ENCODE assay signal across 8 cellular contexts in genomic region chr17:36089888-36090836, GRCh38. TPM values are rescaled to one million over a fixed set of nuclear protein-coding genes. Genes with fewer than 3 reads are reported as not detected.
DNase-seq lines count a peak whose midpoint lies in the region; ATAC-seq lines count a peak whose summit lies in the region.

TSS of gene CCL3 (minus strand) at chr17:36090143. CDS start at chr17:36090058, 85 bp downstream.

- DNase-seq in GDM1 (lab: John Stamatoyannopoulos, UW) = peak; percentile 10
- DNase-seq in activated CD8-positive, alpha-beta memory T cell treated with anti-CD3 and anti-CD28 coated beads, Interleukin-2, amount 50 U/mL, for 48 hours = peak; percentile 80
- peak; percentile 65 for DNase-seq in sciatic nerve (ENCODE audit: low spot score)
- no peak for DNase-seq in KG1 (lab: John Stamatoyannopoulos, UW)
- DNase-seq in HUDEP-2 (lab: John Stamatoyannopoulos, UW; ENCODE audit: unreplicated experiment in 76 of 76) = no peak
- DNase-seq in amniotic stem cell (lab: John Stamatoyannopoulos, UW) = no peak

- ATAC-seq in GM19452 (IDR thresholded peaks at IDR 0.05; ENCODE audit: unreplicated experiment) = peak; percentile 67
- peak; percentile 76 for ATAC-seq in HG03354 (IDR thresholded peaks at IDR 0.05; ENCODE audit: poor library complexity, severe bottlenecking, unreplicated experiment)
- peak; percentile 76 for ATAC-seq in sciatic nerve

- intact Hi-C loops in sciatic nerve (cut with DNase I) = no loop called here

RNA-seq across cellular contexts. Expression of gene CCL3, which starts in this region (rescaled TPM):
- 39.9 TPM for total RNA-seq in sciatic nerve

Comparison
In these comparisons a context has a peak if more than half of its experiments do, and no peak if none do; other contexts are left out.
1. DNase-seq: peak in GDM1 (single experiment), activated CD8-positive, alpha-beta memory T cell treated with anti-CD3 and anti-CD28 coated beads, Interleukin-2, amount 50 U/mL, for 48 hours (single experiment) and sciatic nerve (single experiment); none in KG1 (single experiment), HUDEP-2 (0 of 76) and amniotic stem cell (single experiment).
2. Peak in every context shown above with its lines, with median percentiles within 50 percentile points of each other: ATAC-seq.